ENCODE assay signal across 8 cellular contexts in the genomic region with DNA sequence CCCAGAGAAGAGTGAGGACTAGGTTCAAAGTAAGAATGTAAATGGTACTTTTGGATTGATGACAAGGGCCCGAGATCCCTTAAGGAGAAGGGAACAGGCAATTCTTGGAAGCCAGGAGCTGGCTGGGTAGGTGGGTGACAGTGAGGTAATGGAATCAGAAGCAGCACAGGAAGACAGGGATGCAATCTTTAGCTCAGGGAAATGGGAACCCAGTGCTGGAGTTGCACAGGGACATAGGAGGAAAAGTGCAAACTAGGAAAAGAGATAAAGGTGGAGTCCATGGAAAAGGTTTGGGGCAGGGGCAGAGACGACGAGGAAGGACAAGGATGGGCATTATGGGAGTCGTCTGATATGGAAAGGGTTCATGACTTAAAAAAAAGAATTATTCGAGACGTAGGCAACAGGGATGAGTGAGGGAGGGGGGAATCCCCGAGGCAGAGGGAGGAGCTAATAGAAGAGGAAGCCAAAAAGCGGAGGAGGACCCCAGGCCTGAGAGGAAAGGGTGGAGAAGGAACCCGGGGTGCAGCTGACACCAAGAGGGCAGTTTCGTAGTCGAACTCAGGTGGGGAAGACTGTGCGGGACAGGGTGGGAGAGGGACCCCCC. TPM values are rescaled to one million over a fixed set of nuclear protein-coding genes. Genes with fewer than 3 reads are reported as not detected.
DNase-seq lines count a peak whose midpoint lies in the region; ATAC-seq and TF ChIP-seq lines count a peak whose summit lies in the region.

No MANE protein-coding gene starts in this region.

- DNase-seq in Caco-2 (no peak), cerebellar cortex (ENCODE audit: low spot score) (peak; percentile 42), DMS153 treated with DMSO at 0.1 percent for 48 hours (lab: John Stamatoyannopoulos, UW; ENCODE audit: unreplicated experiment) (no peak)
- peak; percentile 65 to 71 for DNase-seq in stimulated activated CD4-positive, alpha-beta T cell treated with anti-CD3 and anti-CD28 coated beads, Interleukin-2, amount 100 ng/mL, for 24 hours

- H3K27ac ChIP-seq in layer of hippocampus (ENCODE audit: low read depth, low read length): peak overlapping the region; percentile 83

- no peaks in the 10 kb centered on the region for H3K9me3 ChIP-seq in Caco-2

- POLR2A ChIA-PET in Caco-2 (lab: Charles Lee): interaction anchor here (0.6 to 1.7 kb wide), 6 partner anchors 11 to 256 kb away, joined by 4 to 17 read pairs (median 5); a partner anchor contains a TSS

- H3K27ac Mint-ChIP-seq in Caco-2 (ENCODE audit: unreplicated experiment): peak overlapping the region; percentile 95
- peak overlapping the region; percentile 95 for H3K27ac Mint-ChIP-seq in T-helper 1 cell treated with Interleukin-12 subunit alpha and Interleukin-12 subunit beta and Interleukin-4 antibody, amounts not matched to agents 30 μg/mL and 1 μg/mL, for 36 hours

- no peak for TF ChIP-seq CTCF in Caco-2 (IDR thresholded peaks at IDR 0.05; ENCODE audit: insufficient read depth in 1 of 2, low read depth in 1 of 2, low read length in 1 of 2, severe bottlenecking in 1 of 2, unreplicated experiment in 1 of 2)

- H3K4me1 ChIP-seq in Caco-2: peaks cover 11% of the 10 kb centered on the region

- H3K9me3 Mint-ChIP-seq in Caco-2 (ENCODE audit: unreplicated experiment): no peaks in the 10 kb centered on the region
- no peaks in the 10 kb centered on the region for H3K9me3 Mint-ChIP-seq in T-helper 1 cell treated with Interleukin-12 subunit alpha and Interleukin-12 subunit beta and Interleukin-4 antibody, amounts not matched to agents 30 μg/mL and 1 μg/mL, for 36 hours

- H3K4me3 Mint-ChIP-seq in Caco-2 (ENCODE audit: unreplicated experiment): peak overlapping the region; percentile 98
- peak overlapping the region; percentile 98 for H3K4me3 Mint-ChIP-seq in T-helper 1 cell treated with Interleukin-12 subunit alpha and Interleukin-12 subunit beta and Interleukin-4 antibody, amounts not matched to agents 30 μg/mL and 1 μg/mL, for 36 hours

- BruUV-seq in Caco-2 (replicated peaks; lab: Mats Ljungman, UMichigan): no TSS peak

- peak; percentile 59 for ATAC-seq in GM19395 (IDR thresholded peaks at IDR 0.05; ENCODE audit: unreplicated experiment)
- peak; percentile 23 for ATAC-seq in HG03565 (IDR thresholded peaks at IDR 0.05; ENCODE audit: unreplicated experiment)

- no peaks in the 10 kb centered on the region for H3K27me3 Mint-ChIP-seq in Caco-2 (ENCODE audit: insufficient read depth, unreplicated experiment)
- no peaks in the 10 kb centered on the region for H3K27me3 Mint-ChIP-seq in T-helper 1 cell treated with Interleukin-12 subunit alpha and Interleukin-12 subunit beta and Interleukin-4 antibody, amounts not matched to agents 30 μg/mL and 1 μg/mL, for 36 hours (ENCODE audit: low read depth)

- peak overlapping the region; percentile 75 for H3K4me3 ChIP-seq in Caco-2 (ENCODE audit: low read depth, low read length)

- H3K36me3 Mint-ChIP-seq in Caco-2 (ENCODE audit: insufficient read depth, unreplicated experiment): peaks cover 23% of the 10 kb centered on the region
- peaks cover 34% of the 10 kb centered on the region for H3K36me3 Mint-ChIP-seq in T-helper 1 cell treated with Interleukin-12 subunit alpha and Interleukin-12 subunit beta and Interleukin-4 antibody, amounts not matched to agents 30 μg/mL and 1 μg/mL, for 36 hours (ENCODE audit: low read depth)

- H3K4me1 Mint-ChIP-seq in Caco-2 (ENCODE audit: low read depth, unreplicated experiment): peaks cover 25% of the 10 kb centered on the region
- peaks cover 28% of the 10 kb centered on the region for H3K4me1 Mint-ChIP-seq in T-helper 1 cell treated with Interleukin-12 subunit alpha and Interleukin-12 subunit beta and Interleukin-4 antibody, amounts not matched to agents 30 μg/mL and 1 μg/mL, for 36 hours (ENCODE audit: low read depth)

- CTCF ChIA-PET in Caco-2 (lab: Charles Lee): interaction anchor here (0.7 to 2.1 kb wide), 3 partner anchors 26 to 71 kb away, joined by 3 to 15 read pairs (median 4); a partner anchor contains a TSS

- H3K36me3 ChIP-seq in Caco-2 (ENCODE audit: control insufficient read depth, insufficient read depth, low read length): peaks cover 2% of the 10 kb centered on the region; the same call in 1 of the 2 replicates

- intact Hi-C loops in Caco-2 (cut with micrococcal nuclease; ENCODE audit: unreplicated experiment): loop anchor here (1.0 to 2.0 kb wide), 3 partner anchors 12 to 45 kb away; no protein-coding TSS in a partner anchor

- H3K27me3 ChIP-seq in Caco-2 (replicated peaks; ENCODE audit: control insufficient read depth, insufficient read depth, low read length) (no peaks in the 10 kb centered on the region), layer of hippocampus (ENCODE audit: control insufficient read depth, insufficient read depth, low read length) (no peaks in the 10 kb centered on the region)

RNA-seq across cellular contexts. Expression of a gene that starts 0.5 kb away (rescaled TPM):
- total RNA-seq in Caco-2 (2022): 49.7 and 52.7 TPM in 2 replicates

RNA-seq across cellular contexts. Expression of a gene that starts 20.3 kb away (rescaled TPM):
- total RNA-seq in Caco-2 (2022): 23.3 and 25.0 TPM in 2 replicates

RNA-seq across cellular contexts. Expression of a gene that starts 44.6 kb away (rescaled TPM):
- 23.9 and 30.2 TPM in 2 replicates for total RNA-seq in Caco-2 (2022)

RNA-seq across cellular contexts. Expression of a gene that starts 45.8 kb away (rescaled TPM):
- 18.5 and 18.7 TPM in 2 replicates for total RNA-seq in Caco-2 (2022)

Comparison
In these comparisons a context has a peak if more than half of its experiments do, and no peak if none do; other contexts are left out.
1. DNase-seq: peak in cerebellar cortex (single experiment) and stimulated activated CD4-positive, alpha-beta T cell treated with anti-CD3 and anti-CD28 coated beads, Interleukin-2, amount 100 ng/mL, for 24 hours (2 of 2); none in Caco-2 (0 of 2) and DMS153 treated with DMSO at 0.1 percent for 48 hours (single experiment).